8 cellular contexts compared by ENCODE assay signal in genomic region chr19:2578911-2579677, GRCh38.
DNase-seq lines count a peak whose midpoint lies in the region; ATAC-seq and TF ChIP-seq lines count a peak whose summit lies in the region.

No MANE protein-coding gene starts in this region.

- POLR2A ChIA-PET in activated CD4-positive, alpha-beta memory T cell treated with anti-CD3 and anti-CD28 coated beads, Interleukin-2, amount 10 ng/mL, durations not matched to agents 7 days and 5 days (lab: Charles Lee): interaction anchor here (0.6 to 5.4 kb wide), 5 partner anchors 17 to 106 kb away, joined by 3 to 69 read pairs (median 4); partner anchors contain the start of gene GADD45B

- ATAC-seq in GM21723 (IDR thresholded peaks at IDR 0.05; ENCODE audit: unreplicated experiment) (no peak), HG02763 (IDR thresholded peaks at IDR 0.05; ENCODE audit: unreplicated experiment) (no peak)

- peaks cover 3% of the 10 kb centered on the region for H3K36me3 Mint-ChIP-seq in activated CD4-positive, alpha-beta memory T cell treated with anti-CD3 and anti-CD28 coated beads, Interleukin-2, amount 10 ng/mL, durations not matched to agents 7 days and 5 days (ENCODE audit: low read depth)

- peak overlapping the region; percentile 22 for H3K4me3 ChIP-seq in GM12875 (ENCODE audit: low read depth, low read length)

- DNase-seq in NCI-H524 (lab: John Stamatoyannopoulos, UW): peak; percentile 41 to 71
- DNase-seq in activated CD4-positive, alpha-beta memory T cell treated with anti-CD3 and anti-CD28 coated beads, Interleukin-2, amount 10 ng/mL, durations not matched to agents 7 days and 5 days: peak; percentile 77
- peak; percentile 96 for DNase-seq in dermis blood vessel endothelial cell
- peak; percentile 93 for DNase-seq in left kidney (ENCODE audit: low read depth, low spot score)
- peak; percentile 52 for DNase-seq in stimulated activated CD4-positive, alpha-beta T cell treated with anti-CD3 and anti-CD28 coated beads, Interleukin-1b, Interleukin-23, amount 100 ng/mL, for 48 hours

- peaks cover 16% of the 10 kb centered on the region for H3K27me3 Mint-ChIP-seq in activated CD4-positive, alpha-beta memory T cell treated with anti-CD3 and anti-CD28 coated beads, Interleukin-2, amount 10 ng/mL, durations not matched to agents 7 days and 5 days

- peaks cover 8% of the 10 kb centered on the region for H3K9me3 Mint-ChIP-seq in activated CD4-positive, alpha-beta memory T cell treated with anti-CD3 and anti-CD28 coated beads, Interleukin-2, amount 10 ng/mL, durations not matched to agents 7 days and 5 days

- H3K4me1 Mint-ChIP-seq in activated CD4-positive, alpha-beta memory T cell treated with anti-CD3 and anti-CD28 coated beads, Interleukin-2, amount 10 ng/mL, durations not matched to agents 7 days and 5 days: peaks cover 3% of the 10 kb centered on the region

- TF ChIP-seq CTCF in GM12875 (IDR thresholded peaks at IDR 0.05; ENCODE audit: borderline replicate concordance, insufficient read depth, low read depth, low read length): peak; percentile 71

- H3K4me3 Mint-ChIP-seq in activated CD4-positive, alpha-beta memory T cell treated with anti-CD3 and anti-CD28 coated beads, Interleukin-2, amount 10 ng/mL, durations not matched to agents 7 days and 5 days: no peak overlapping the region

- CTCF ChIA-PET in activated CD4-positive, alpha-beta memory T cell treated with anti-CD3 and anti-CD28 coated beads, Interleukin-2, amount 10 ng/mL, durations not matched to agents 7 days and 5 days (lab: Charles Lee): interaction anchor here (0.9 to 3.4 kb wide), 13 partner anchors 20 to 114 kb away, joined by 3 to 30 read pairs (median 4); partner anchors contain the start of gene GADD45B

- H3K27ac Mint-ChIP-seq in activated CD4-positive, alpha-beta memory T cell treated with anti-CD3 and anti-CD28 coated beads, Interleukin-2, amount 10 ng/mL, durations not matched to agents 7 days and 5 days: no peak overlapping the region
